In the genomic region with DNA sequence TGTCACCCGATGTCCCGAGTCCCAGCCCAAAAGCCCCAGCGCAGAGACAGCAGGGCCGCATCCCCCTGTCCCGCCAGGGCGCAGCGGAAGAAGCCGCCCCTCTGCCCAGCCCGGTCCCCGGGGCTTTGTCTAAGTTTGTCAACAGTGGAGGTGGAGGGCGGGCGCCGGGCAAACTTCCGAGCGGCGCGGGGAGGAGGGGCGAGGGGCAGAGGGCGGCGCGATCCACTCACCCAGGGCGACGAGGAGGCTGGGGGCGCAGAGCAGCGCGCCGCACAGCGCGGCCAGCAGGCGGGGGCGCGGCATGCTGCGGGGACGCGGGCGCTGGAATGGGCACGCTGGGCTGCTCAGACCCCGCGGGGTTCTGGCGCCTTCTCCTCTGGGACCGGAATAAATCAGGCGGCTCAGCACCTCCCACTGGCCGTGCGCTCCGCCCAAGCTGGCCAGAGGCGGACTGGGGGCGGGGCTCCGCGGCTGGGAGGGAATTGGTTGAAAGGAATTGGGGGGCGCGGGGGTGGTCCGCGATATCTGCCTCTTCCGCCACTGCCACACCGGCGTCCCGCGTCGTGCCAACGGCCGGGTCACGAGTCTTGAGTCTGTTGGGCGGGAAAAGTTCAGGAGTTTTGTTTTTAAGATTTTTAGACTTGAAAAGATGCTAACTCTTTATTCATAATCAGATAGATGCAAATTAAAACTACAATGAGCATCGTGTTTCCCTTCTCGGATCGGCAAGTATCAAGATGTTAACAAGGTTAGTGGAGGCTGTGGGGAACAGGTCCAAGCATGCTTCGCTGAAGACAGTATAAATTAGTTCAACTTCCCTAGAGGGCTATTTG, we compare ENCODE assay signal across 8 cellular contexts. TPM values are rescaled to one million over a fixed set of nuclear protein-coding genes. Genes with fewer than 3 reads are reported as not detected.
DNase-seq lines count a peak whose midpoint lies in the region; ATAC-seq and TF ChIP-seq lines count a peak whose summit lies in the region.

A gene with protein sequence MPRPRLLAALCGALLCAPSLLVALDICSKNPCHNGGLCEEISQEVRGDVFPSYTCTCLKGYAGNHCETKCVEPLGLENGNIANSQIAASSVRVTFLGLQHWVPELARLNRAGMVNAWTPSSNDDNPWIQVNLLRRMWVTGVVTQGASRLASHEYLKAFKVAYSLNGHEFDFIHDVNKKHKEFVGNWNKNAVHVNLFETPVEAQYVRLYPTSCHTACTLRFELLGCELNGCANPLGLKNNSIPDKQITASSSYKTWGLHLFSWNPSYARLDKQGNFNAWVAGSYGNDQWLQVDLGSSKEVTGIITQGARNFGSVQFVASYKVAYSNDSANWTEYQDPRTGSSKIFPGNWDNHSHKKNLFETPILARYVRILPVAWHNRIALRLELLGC (minus strand): TSS at position 363 of the 833 bp plus-strand sequence. CDS start 60 bp downstream, at position 303.

- peak within 1 kb of the TSS; percentile 31 to 69 for H3K27ac ChIP-seq in left lung

- DNase-seq in NCI-H2227 treated with DMSO at 0.1 percent for 48 hours (lab: John Stamatoyannopoulos, UW) (peak; percentile 51), dedifferentiated amniotic fluid mesenchymal stem cell (ENCODE audit: extremely low spot score) (peak; percentile 31), left lung (peak; percentile 76 to 89), GM19240 (ENCODE audit: insufficient read length, low spot score) (no peak)
- peak; percentile 67 for DNase-seq in activated CD4-positive, alpha-beta T cell treated with anti-CD3 and anti-CD28 coated beads, Interleukin-2, amount 50 U/mL, for 1 hour
- peak; percentile 71 for DNase-seq in stimulated activated CD4-positive, alpha-beta T cell treated with anti-CD3 and anti-CD28 coated beads, Interleukin-4, amount 100 ng/mL, for 1 hour

- peak; percentile 88 for ATAC-seq in GM18498 (IDR thresholded peaks at IDR 0.05; ENCODE audit: unreplicated experiment)
- ATAC-seq in HG02623 (IDR thresholded peaks at IDR 0.05; ENCODE audit: unreplicated experiment) = peak; percentile 90
- peak; percentile 85 for ATAC-seq in left lung

- intact Hi-C loops in left lung (cut with DNase I) = no loop called here

- H3K9me3 ChIP-seq in left lung = no peaks in the 10 kb centered on the region

- peaks cover 0 to 34% of the 10 kb centered on the region in 2 donors for H3K4me1 ChIP-seq in left lung

- H3K27me3 ChIP-seq in left lung = peaks cover 0 to 13% of the 10 kb centered on the region in 2 donors

- no peak for TF ChIP-seq CTCF in left lung (IDR thresholded peaks at IDR 0.05)

- H3K36me3 ChIP-seq in left lung = peaks cover 0 to 6% of the 10 kb centered on the region in 2 donors

- peak within 1 kb of the TSS; percentile 72 to 76 for H3K4me3 ChIP-seq in left lung

RNA-seq across cellular contexts. Expression of the gene that starts here (rescaled TPM):
- total RNA-seq in left lung = 100 to 1,000 TPM; 131 to 142 TPM
